In the genomic region with DNA sequence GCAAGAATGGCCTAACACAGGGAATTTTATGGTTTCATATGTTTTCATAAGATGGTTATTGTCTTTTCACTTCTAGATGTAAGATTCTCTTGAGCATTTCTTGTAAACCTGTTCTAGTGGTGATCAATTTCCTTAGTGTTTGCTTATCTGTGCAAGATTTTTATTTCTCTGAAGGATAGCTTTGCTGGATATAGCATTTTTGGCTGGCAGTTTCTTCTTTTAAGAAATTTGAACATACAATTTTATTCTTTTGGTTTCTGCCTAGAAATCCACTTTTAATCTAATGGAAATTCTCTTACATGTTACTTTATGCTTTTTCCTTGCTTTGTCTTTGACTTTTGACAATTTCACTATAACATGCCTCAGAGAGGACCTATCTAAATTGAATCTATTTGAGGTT, we compare ENCODE assay signal across 29 cellular contexts.
"Had no signal": no experiment of that assay in that cellular context is flagged by ENCODE, and none has a peak within 500 bp of the region (broad histone marks: within the 10 kb centered on the region; RNA-seq: fewer than 3 reads in every experiment).

No MANE protein-coding gene starts in this region.

- H3K4me3 ChIP-seq: adrenal gland, ascending aorta, body of pancreas, breast epithelium, cardiac muscle cell had no signal

- H3K27ac ChIP-seq: adrenal gland, ascending aorta, body of pancreas, brain microvascular endothelial cell, breast epithelium, cardiac muscle cell had no signal

- DNase-seq: activated effector memory CD4-positive, alpha-beta T cell treated with anti-CD3 and anti-CD28 coated beads, Interleukin-2, amount 50 U/mL, for 16 hours; activated effector memory CD4-positive, alpha-beta T cell treated with Interleukin-2 at 50 U/mL for 16 hours; activated gamma-delta T cell; activated gamma-delta T cell treated with Interleukin-2 at 50 U/mL for 16 hours; activated naive CD4-positive, alpha-beta T cell; activated naive CD4-positive, alpha-beta T cell treated with anti-CD3 and anti-CD28 coated beads for 36 hours; activated naive CD4-positive, alpha-beta T cell treated with anti-CD3 and anti-CD28 coated beads, Interleukin-2, amount 10 ng/mL, durations not matched to agents 7 days and 5 days; activated naive CD4-positive, alpha-beta T cell treated with anti-CD3 and anti-CD28 coated beads, Interleukin-2, amount 50 U/mL, for 16 hours; activated naive CD4-positive, alpha-beta T cell treated with Interleukin-2 at 50 U/mL for 16 hours; activated naive CD8-positive, alpha-beta T cell treated with anti-CD3 and anti-CD28 coated beads for 36 hours; activated naive CD8-positive, alpha-beta T cell treated with anti-CD3 and anti-CD28 coated beads, Interleukin-2, amount 10 ng/mL, durations not matched to agents 7 days and 5 days; activated naive CD8-positive, alpha-beta T cell treated with anti-CD3 and anti-CD28 coated beads, Interleukin-2, amount 50 U/mL, for 24 hours; activated T-cell treated with anti-CD3 and anti-CD28 coated beads, Interleukin-2, amount 50 U/mL, for 24 hours; activated T-cell treated with anti-CD3 and anti-CD28 coated beads, Interleukin-2, amount 50 U/mL, for 4 hours; activated T-cell treated with anti-CD3 and anti-CD28 coated beads, Interleukin-2, amount 50 U/mL, for 48 hours; activated T-cell treated with anti-CD3 and anti-CD28 coated beads, Interleukin-2, amount 50 U/mL, for 72 hours; adrenal gland; amniotic stem cell; amygdala; anterior cingulate cortex; aorta; body of pancreas; brain microvascular endothelial cell; caudate nucleus; central memory CD4-positive, alpha-beta T cell; cerebellar nuclear complex had no signal

- H3K4me1 ChIP-seq: adrenal gland, ascending aorta, body of pancreas, breast epithelium had no signal

- H3K36me3 ChIP-seq: adrenal gland, ascending aorta, brain microvascular endothelial cell, breast epithelium, cardiac muscle cell had no signal
